ENCODE assay signal across 9 cellular contexts in genomic region chr20:20466341-20466879, GRCh38.
A peak's percentile ranks its signal among the peaks of the same experiment; 100 is the strongest.
DNase-seq lines count a peak whose midpoint lies in the region; ATAC-seq, FAIRE-seq and TF ChIP-seq lines count a peak whose summit lies in the region.
"Had no signal": no experiment of that assay in that cellular context is flagged by ENCODE, and none has a peak within 500 bp of the region (broad histone marks: within the 10 kb centered on the region; RNA-seq: fewer than 3 reads in every experiment).

No MANE protein-coding gene starts in this region.

- TF ChIP-seq CTCF in BE2C (IDR thresholded peaks at IDR 0.05; ENCODE audit: low read depth, low read length) (no peak), chondrocyte (IDR thresholded peaks at IDR 0.05) (no peak), RWPE1 (conservative IDR thresholded peaks at IDR 0.05; ENCODE audit: low read depth) (no peak), kidney (IDR thresholded peaks at IDR 0.05; ENCODE audit: borderline replicate concordance, extremely low read depth, insufficient read depth) (no peak)

- H3K9me3 ChIP-seq in BE2C (no peaks in the 10 kb centered on the region), kidney (ENCODE audit: control insufficient read depth in 1 of 2, low read length in 2 of 2) (no peaks in the 10 kb centered on the region)
- H3K9me3 ChIP-seq in naive thymus-derived CD4-positive, alpha-beta T cell (ENCODE audit: control insufficient read depth in 2 of 3, low read length in 3 of 3): no peaks in the 10 kb centered on the region
- H3K9me3 ChIP-seq: heart right ventricle had no signal

- ATAC-seq in GM18868 (IDR thresholded peaks at IDR 0.05; ENCODE audit: unreplicated experiment) (peak; percentile 83), HG02981 (IDR thresholded peaks at IDR 0.05; ENCODE audit: unreplicated experiment) (peak; percentile 92)
- ATAC-seq in naive thymus-derived CD4-positive, alpha-beta T cell: peak; percentile 50

- H3K4me3 ChIP-seq in BE2C (ENCODE audit: low read depth, low read length): no peak overlapping the region
- no peak overlapping the region for H3K4me3 ChIP-seq in naive thymus-derived CD4-positive, alpha-beta T cell (ENCODE audit: low read length)
- no peak overlapping the region for H3K4me3 ChIP-seq in kidney (ENCODE audit: low read length in 2 of 2)
- H3K4me3 ChIP-seq: heart right ventricle had no signal

- intact Hi-C loops in naive thymus-derived CD4-positive, alpha-beta T cell (cut with micrococcal nuclease): no loop called here
- intact Hi-C loops in kidney (cut with DNase I): no loop called here

- H3K4me3 Mint-ChIP-seq in naive thymus-derived CD4-positive, alpha-beta T cell: no peak overlapping the region
- H3K4me3 Mint-ChIP-seq in chondrocyte (ENCODE audit: unreplicated experiment): no peak overlapping the region

- H3K27ac ChIP-seq in naive thymus-derived CD4-positive, alpha-beta T cell (ENCODE audit: low read depth, low read length): no peak overlapping the region
- H3K27ac ChIP-seq in RWPE1 (no peak overlapping the region), kidney (ENCODE audit: low read depth in 2 of 2, low read length in 2 of 2) (no peak overlapping the region)
- H3K27ac ChIP-seq: heart right ventricle had no signal

- H3K4me1 ChIP-seq in BE2C: peaks cover 35% of the 10 kb centered on the region
- no peaks in the 10 kb centered on the region for H3K4me1 ChIP-seq in naive thymus-derived CD4-positive, alpha-beta T cell (ENCODE audit: control insufficient read depth in 2 of 2, insufficient read depth in 2 of 2, low read length in 2 of 2)
- no peaks in the 10 kb centered on the region for H3K4me1 ChIP-seq in kidney (ENCODE audit: control insufficient read depth in 1 of 2, insufficient read depth in 1 of 2, low read depth in 1 of 2, low read length in 2 of 2)

- H3K36me3 Mint-ChIP-seq in naive thymus-derived CD4-positive, alpha-beta T cell: peaks cover 9 to 54% (median 27%) of the 10 kb centered on the region in 5 donors
- peaks cover 2% of the 10 kb centered on the region for H3K36me3 Mint-ChIP-seq in chondrocyte (ENCODE audit: low read depth)

- H3K9me3 Mint-ChIP-seq in naive thymus-derived CD4-positive, alpha-beta T cell: no peaks in the 10 kb centered on the region
- no peaks in the 10 kb centered on the region for H3K9me3 Mint-ChIP-seq in chondrocyte (ENCODE audit: low read depth)

- H3K27me3 ChIP-seq in BE2C: no peaks in the 10 kb centered on the region
- no peaks in the 10 kb centered on the region for H3K27me3 ChIP-seq in naive thymus-derived CD4-positive, alpha-beta T cell (ENCODE audit: control insufficient read depth in 2 of 2, insufficient read depth in 2 of 2, low read length in 2 of 2)
- H3K27me3 ChIP-seq: heart right ventricle had no signal

- POLR2A ChIA-PET in naive thymus-derived CD4-positive, alpha-beta T cell (lab: Charles Lee): no interaction called here
- POLR2A ChIA-PET in RWPE1 (lab: Yijun Ruan, JAX; ENCODE audit: low non-redundant PET): no interaction called here

- DNase-seq in BE2C (peak; percentile 76), RPMI7951 (ENCODE audit: low read depth) (peak; percentile 94), chondrocyte (ENCODE audit: low spot score) (no peak), RWPE1 (ENCODE audit: low spot score) (no peak), kidney (no peak)
- DNase-seq in naive thymus-derived CD4-positive, alpha-beta T cell: no peak
- DNase-seq: heart right ventricle had no signal

- peaks cover 0 to 18% (median 5%) of the 10 kb centered on the region in 7 donors for H3K4me1 Mint-ChIP-seq in naive thymus-derived CD4-positive, alpha-beta T cell
- H3K4me1 Mint-ChIP-seq in chondrocyte (ENCODE audit: low read depth): no peaks in the 10 kb centered on the region

- H3K36me3 ChIP-seq in BE2C: no peaks in the 10 kb centered on the region
- H3K36me3 ChIP-seq in naive thymus-derived CD4-positive, alpha-beta T cell (ENCODE audit: control insufficient read depth in 2 of 3, insufficient read depth in 3 of 3, low read length in 3 of 3): peaks cover 0 to 5% (median 0%) of the 10 kb centered on the region in 3 experiments
- H3K36me3 ChIP-seq in kidney (ENCODE audit: control insufficient read depth in 1 of 2, insufficient read depth in 2 of 2, low read length in 2 of 2): peaks cover 0 to 2% of the 10 kb centered on the region in 2 donors

- H3K27me3 Mint-ChIP-seq in naive thymus-derived CD4-positive, alpha-beta T cell: no peaks in the 10 kb centered on the region
- H3K27me3 Mint-ChIP-seq in chondrocyte (ENCODE audit: low read depth): no peaks in the 10 kb centered on the region

- FAIRE-seq in kidney (lab: Jason Lieb, UNC): no peak

- H3K9ac ChIP-seq in kidney (ENCODE audit: low read length in 2 of 2): no peak overlapping the region

- CTCF ChIA-PET in naive thymus-derived CD4-positive, alpha-beta T cell (lab: Charles Lee): no interaction called here
- CTCF ChIA-PET in RWPE1 (lab: Yijun Ruan, JAX): no interaction called here

- H3K27ac Mint-ChIP-seq in naive thymus-derived CD4-positive, alpha-beta T cell: peak overlapping the region in 1 of 9 donors; percentile 15
- H3K27ac Mint-ChIP-seq in chondrocyte (ENCODE audit: unreplicated experiment): no peak overlapping the region

Comparison
In these comparisons a context has a peak if more than half of its experiments do, and no peak if none do; other contexts are left out.
1. DNase-seq: peak in BE2C (single experiment) and RPMI7951 (single experiment); none in naive thymus-derived CD4-positive, alpha-beta T cell (0 of 9), chondrocyte (single experiment), RWPE1 (single experiment) and kidney (single experiment).
2. Peak in every context shown above with its lines, with median percentiles within 50 percentile points of each other: ATAC-seq.